8 cellular contexts compared by ENCODE assay signal in the genomic region with DNA sequence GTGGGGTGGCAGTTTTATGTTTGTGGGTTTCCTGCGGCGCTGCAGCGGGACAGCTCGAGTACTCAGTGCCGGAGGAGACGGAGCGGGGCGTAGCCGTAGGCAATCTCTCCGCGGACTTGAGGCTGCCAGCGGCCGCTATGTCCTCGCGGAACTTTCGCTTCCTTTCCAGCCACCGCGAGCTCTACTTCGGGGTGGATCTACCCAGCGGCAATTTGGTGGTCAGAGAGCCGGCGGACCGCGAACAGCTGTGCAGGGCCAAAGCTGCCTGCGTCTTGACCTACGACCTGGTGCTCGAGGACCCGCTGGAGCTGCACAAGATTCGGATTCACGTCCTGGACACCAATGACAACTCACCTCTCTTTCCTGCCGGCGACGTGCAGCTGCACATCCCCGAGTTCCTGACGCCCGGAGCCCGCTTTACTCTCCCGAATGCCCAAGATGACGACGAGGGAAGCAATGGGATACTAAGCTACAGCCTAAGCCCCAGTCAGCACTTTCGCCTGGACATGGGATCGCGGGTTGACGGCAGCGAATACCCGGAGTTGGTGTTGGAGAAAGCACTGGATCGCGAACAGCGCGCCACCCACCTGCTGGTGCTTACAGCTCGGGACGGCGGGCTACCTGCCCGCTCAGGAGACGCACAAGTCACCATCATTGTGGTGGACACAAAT. TPM values are rescaled to one million over a fixed set of nuclear protein-coding genes. Genes with fewer than 3 reads are reported as not detected.
DNase-seq lines count a peak whose midpoint lies in the region; ATAC-seq, FAIRE-seq and TF ChIP-seq lines count a peak whose summit lies in the region.

No MANE protein-coding gene starts in this region.

- peaks cover 4% of the 10 kb centered on the region for H3K9me3 Mint-ChIP-seq in activated T-cell treated with anti-CD3 and anti-CD28 coated beads, Interleukin-2, amount 50 U/mL, for 24 hours
- H3K9me3 Mint-ChIP-seq in central memory CD8-positive, alpha-beta T cell, result no peaks in the 10 kb centered on the region

- DNase-seq in activated T-cell treated with anti-CD3 and anti-CD28 coated beads, Interleukin-2, amount 50 U/mL, for 24 hours, result peak; percentile 32
- DNase-seq in activated T-cell treated with anti-CD3 and anti-CD28 coated beads for 4 hours (no peak), lower leg skin (ENCODE audit: low spot score in 2 of 2) (no peak), tibial nerve (ENCODE audit: low spot score in 2 of 2) (no peak), RCC 7860 (ENCODE audit: low spot score) (no peak), GM20000 (ENCODE audit: low spot score) (no peak)
- DNase-seq in central memory CD8-positive, alpha-beta T cell (ENCODE audit: low spot score in 2 of 2), result no peak
- DNase-seq in NK-92 treated with Interleukin-12 subunit alpha and Interleukin-12 subunit beta, amount 100 ng/mL, for 24 hours (lab: John Stamatoyannopoulos, UW), result no peak

- intact Hi-C loops in lower leg skin (cut with DNase I; ENCODE audit: low total_unique reads), result no loop called here

- peak overlapping the region; percentile 48 for H3K4me3 Mint-ChIP-seq in activated T-cell treated with anti-CD3 and anti-CD28 coated beads, Interleukin-2, amount 50 U/mL, for 24 hours
- H3K4me3 Mint-ChIP-seq in central memory CD8-positive, alpha-beta T cell, result peak overlapping the region; percentile 34

- H3K27me3 ChIP-seq in tibial nerve, result peaks cover 0 to 36% of the 10 kb centered on the region in 2 donors

- peaks cover 0 to 24% (median 0%) of the 10 kb centered on the region in 4 donors for H3K4me1 ChIP-seq in tibial nerve

- H3K36me3 Mint-ChIP-seq in activated T-cell treated with anti-CD3 and anti-CD28 coated beads, Interleukin-2, amount 50 U/mL, for 24 hours (ENCODE audit: low read depth), result no peaks in the 10 kb centered on the region
- H3K36me3 Mint-ChIP-seq in central memory CD8-positive, alpha-beta T cell (ENCODE audit: insufficient read depth), result peaks cover 2% of the 10 kb centered on the region

- no peak for TF ChIP-seq EP300 in tibial nerve (IDR thresholded peaks at IDR 0.05)

- no peak for TF ChIP-seq POLR2A in lower leg skin (IDR thresholded peaks at IDR 0.05)
- TF ChIP-seq POLR2A in tibial nerve (IDR thresholded peaks at IDR 0.05), result no peak

- peak overlapping the region in 2 of 4 donors; percentile 14 to 49 for H3K27ac ChIP-seq in tibial nerve

- no peak for TF ChIP-seq CTCF in lower leg skin (IDR thresholded peaks at IDR 0.05)
- TF ChIP-seq CTCF in tibial nerve (IDR thresholded peaks at IDR 0.05), result no peak
- TF ChIP-seq CTCF in GM20000 (IDR thresholded peaks at IDR 0.05; ENCODE audit: extremely low read depth, missing control alignments), result no peak

- ATAC-seq in central memory CD8-positive, alpha-beta T cell (replicated peaks; ENCODE audit: extremely low read depth, poor library complexity, severe bottlenecking), result no peak

- no peaks in the 10 kb centered on the region for H3K9me3 ChIP-seq in tibial nerve

- H3K4me3 ChIP-seq in lower leg skin (ENCODE audit: low read depth, poor library complexity, severe bottlenecking), result peak overlapping the region; percentile 26
- H3K4me3 ChIP-seq in tibial nerve, result peak overlapping the region; percentile 38 to 59 (median 45)

- H3K36me3 ChIP-seq in tibial nerve, result no peaks in the 10 kb centered on the region

- peaks cover 69% of the 10 kb centered on the region for H3K27me3 Mint-ChIP-seq in activated T-cell treated with anti-CD3 and anti-CD28 coated beads, Interleukin-2, amount 50 U/mL, for 24 hours
- H3K27me3 Mint-ChIP-seq in central memory CD8-positive, alpha-beta T cell, result peaks cover 59% of the 10 kb centered on the region

- H3K27ac Mint-ChIP-seq in activated T-cell treated with anti-CD3 and anti-CD28 coated beads, Interleukin-2, amount 50 U/mL, for 24 hours, result no peak overlapping the region
- no peak overlapping the region for H3K27ac Mint-ChIP-seq in central memory CD8-positive, alpha-beta T cell (ENCODE audit: low read depth)

- FAIRE-seq in RCC 7860 (lab: Jason Lieb, UNC), result no peak

- peaks cover 9% of the 10 kb centered on the region for H3K4me1 Mint-ChIP-seq in activated T-cell treated with anti-CD3 and anti-CD28 coated beads, Interleukin-2, amount 50 U/mL, for 24 hours (ENCODE audit: low read depth)
- H3K4me1 Mint-ChIP-seq in central memory CD8-positive, alpha-beta T cell, result no peaks in the 10 kb centered on the region

- 7 to 10% methylated on average over 25 to 42 of the region's 55 CpGs for WGBS in lower leg skin, 2 donors
- WGBS in tibial nerve, 2 donors, result 5 to 6% methylated on average over 11 to 50 of the region's 55 CpGs

RNA-seq across cellular contexts. Expression of gene PCDHAC1, which starts 0.9 kb away (rescaled TPM):
- total RNA-seq in lower leg skin, result under 1 TPM in 2 of 4 donors, not detected in 2; 0.16 to 0.17 TPM
- total RNA-seq in tibial nerve, result 1 to 10 TPM; 1.2 to 3.3 (median 2.7) TPM

RNA-seq across cellular contexts. Expression of gene PCDHAC2, which starts 39.2 kb away (rescaled TPM):
- total RNA-seq in lower leg skin (under 1 TPM in 3 of 4 donors, not detected in 1; 0.21 to 0.29 (median 0.27) TPM), tibial nerve (1 to 10 TPM in 3 of 4 donors, under 1 TPM in 1; 0.78 to 4.2 (median 2.5) TPM)

RNA-seq across cellular contexts. Expression of gene PCDHA13, which starts 45.1 kb away (rescaled TPM):
- total RNA-seq in lower leg skin (under 1 TPM in 3 of 4 donors, not detected in 1; 0.16 to 0.34 (median 0.30) TPM), tibial nerve (1 to 10 TPM in 3 of 4 donors, under 1 TPM in 1; 0.66 to 3.0 (median 1.7) TPM)

RNA-seq across cellular contexts. Expression of gene PCDHA12, which starts 51.9 kb away (rescaled TPM):
- total RNA-seq in lower leg skin, result under 1 TPM in 3 of 4 donors, not detected in 1; 0.04 to 0.39 (median 0.25) TPM
- 10 to 100 TPM in 1 of 4 donors, 1 to 10 TPM in 3; 3.3 to 10.5 (median 6.7) TPM for total RNA-seq in tibial nerve

RNA-seq across cellular contexts. Expression of gene PCDHA11, which starts 58.3 kb away (rescaled TPM):
- total RNA-seq in lower leg skin, result under 1 TPM in 3 of 4 donors, not detected in 1; 0.17 to 0.94 (median 0.34) TPM
- 1 to 10 TPM in 1 of 4 donors, under 1 TPM in 3; 0.60 to 1.3 (median 0.91) TPM for total RNA-seq in tibial nerve
